In the genomic region with DNA sequence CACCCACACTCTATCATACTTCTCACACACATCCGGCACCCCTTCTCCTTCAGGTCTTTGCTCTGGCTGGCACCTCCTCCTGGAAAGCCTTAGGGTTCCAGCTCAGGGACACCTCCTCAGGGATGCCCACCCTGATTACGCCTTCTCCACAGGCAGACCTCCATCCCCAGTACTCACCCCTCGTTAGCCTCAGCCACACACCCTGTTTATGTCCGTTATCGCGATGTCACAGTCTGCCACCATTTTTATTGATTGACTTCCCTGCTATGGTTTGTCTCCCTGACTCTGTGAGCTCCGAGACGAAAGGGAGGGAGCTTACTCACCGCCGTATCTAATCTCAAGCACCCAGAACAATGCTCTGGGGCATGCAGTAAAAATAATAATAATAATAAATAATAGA, we compare ENCODE assay signal across 1 cellular context.
A peak's percentile ranks its signal among the peaks of the same experiment; 100 is the strongest.
TF ChIP-seq lines count a peak whose summit lies in the region.

No MANE protein-coding gene starts in this region.

TF ChIP-seq in K562, 482 proteins besides CTCF, POLR2A, EP300 and RAD21 (continued from another document and continues in another):
- TF ChIP-seq, protein P1, sequence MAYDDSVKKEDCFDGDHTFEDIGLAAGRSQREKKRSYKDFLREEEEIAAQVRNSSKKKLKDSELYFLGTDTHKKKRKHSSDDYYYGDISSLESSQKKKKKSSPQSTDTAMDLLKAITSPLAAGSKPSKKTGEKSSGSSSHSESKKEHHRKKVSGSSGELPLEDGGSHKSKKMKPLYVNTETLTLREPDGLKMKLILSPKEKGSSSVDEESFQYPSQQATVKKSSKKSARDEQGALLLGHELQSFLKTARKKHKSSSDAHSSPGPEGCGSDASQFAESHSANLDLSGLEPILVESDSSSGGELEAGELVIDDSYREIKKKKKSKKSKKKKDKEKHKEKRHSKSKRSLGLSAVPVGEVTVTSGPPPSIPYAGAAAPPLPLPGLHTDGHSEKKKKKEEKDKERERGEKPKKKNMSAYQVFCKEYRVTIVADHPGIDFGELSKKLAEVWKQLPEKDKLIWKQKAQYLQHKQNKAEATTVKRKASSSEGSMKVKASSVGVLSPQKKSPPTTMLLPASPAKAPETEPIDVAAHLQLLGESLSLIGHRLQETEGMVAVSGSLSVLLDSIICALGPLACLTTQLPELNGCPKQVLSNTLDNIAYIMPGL (CRISPR knock-in tag; IDR thresholded peaks at IDR 0.05): no peak
- TF ChIP-seq ZNF316 (IDR thresholded peaks at IDR 0.05) (no peak), SMARCA4 (IDR thresholded peaks at IDR 0.05) (peak; percentile 85), ZNF436 (CRISPR knock-in tag; IDR thresholded peaks at IDR 0.05) (peak; percentile 98), FOSL1 (tag; conservative IDR thresholded peaks at IDR 0.05) (peak; percentile 87), ZNF589 (CRISPR knock-in tag; IDR thresholded peaks at IDR 0.05; ENCODE audit: low read depth) (no peak), ZNF239 (CRISPR knock-in tag; IDR thresholded peaks at IDR 0.05) (no peak), JUND (IDR thresholded peaks at IDR 0.05; ENCODE audit: borderline replicate concordance, low read depth, low read length) (peak; percentile 49), JUND (tag; IDR thresholded peaks at IDR 0.05; ENCODE audit: borderline replicate concordance, low read depth, low read length) (peak; percentile 15; the same call in 1 of the 3 replicates), CBFA2T3 (IDR thresholded peaks at IDR 0.05) (peak; percentile 93), CHD4 (IDR thresholded peaks at IDR 0.05; ENCODE audit: insufficient read depth, insufficient replicate concordance, low read depth, low read length, poor library complexity, severe bottlenecking) (no peak), BCOR (IDR thresholded peaks at IDR 0.05) (peak; percentile 97), TOE1 (IDR thresholded peaks at IDR 0.05; ENCODE audit: borderline replicate concordance) (peak; percentile 35; the same call in 1 of the 2 replicates), TOE1 (CRISPR knock-in tag; IDR thresholded peaks at IDR 0.05; ENCODE audit: borderline replicate concordance, low read depth) (no peak), TAF9B (IDR thresholded peaks at IDR 0.05; ENCODE audit: partially characterized antibody) (no peak), ARID2 (IDR thresholded peaks at IDR 0.05) (no peak), TCF7 (IDR thresholded peaks at IDR 0.05; ENCODE audit: borderline replicate concordance) (no peak), PCBP1 (IDR thresholded peaks at IDR 0.05; ENCODE audit: low read depth, low read length, poor library complexity, severe bottlenecking) (no peak), CHCHD3 (CRISPR knock-in tag; IDR thresholded peaks at IDR 0.05) (no peak), ZNF583 (CRISPR knock-in tag; IDR thresholded peaks at IDR 0.05) (no peak), ZNF146 (CRISPR knock-in tag; IDR thresholded peaks at IDR 0.05; ENCODE audit: unreplicated experiment) (no peak), FIP1L1 (IDR thresholded peaks at IDR 0.05; ENCODE audit: low read depth, low read length, poor library complexity, severe bottlenecking) (no peak), ZNF224 (CRISPR knock-in tag; IDR thresholded peaks at IDR 0.05) (no peak), CBFB (CRISPR knock-in tag; IDR thresholded peaks at IDR 0.05) (no peak), ZNF324 (CRISPR knock-in tag; IDR thresholded peaks at IDR 0.05) (no peak), CC2D1A (IDR thresholded peaks at IDR 0.05) (peak; percentile 61; the same call in 1 of the 2 replicates), CREBBP (IDR thresholded peaks at IDR 0.05; ENCODE audit: low read depth, low read length) (no peak)
- TF ChIP-seq, protein P2, sequence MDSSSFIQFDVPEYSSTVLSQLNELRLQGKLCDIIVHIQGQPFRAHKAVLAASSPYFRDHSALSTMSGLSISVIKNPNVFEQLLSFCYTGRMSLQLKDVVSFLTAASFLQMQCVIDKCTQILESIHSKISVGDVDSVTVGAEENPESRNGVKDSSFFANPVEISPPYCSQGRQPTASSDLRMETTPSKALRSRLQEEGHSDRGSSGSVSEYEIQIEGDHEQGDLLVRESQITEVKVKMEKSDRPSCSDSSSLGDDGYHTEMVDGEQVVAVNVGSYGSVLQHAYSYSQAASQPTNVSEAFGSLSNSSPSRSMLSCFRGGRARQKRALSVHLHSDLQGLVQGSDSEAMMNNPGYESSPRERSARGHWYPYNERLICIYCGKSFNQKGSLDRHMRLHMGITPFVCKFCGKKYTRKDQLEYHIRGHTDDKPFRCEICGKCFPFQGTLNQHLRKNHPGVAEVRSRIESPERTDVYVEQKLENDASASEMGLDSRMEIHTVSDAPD (CRISPR knock-in tag; IDR thresholded peaks at IDR 0.05): no peak
- TF ChIP-seq, protein P3, sequence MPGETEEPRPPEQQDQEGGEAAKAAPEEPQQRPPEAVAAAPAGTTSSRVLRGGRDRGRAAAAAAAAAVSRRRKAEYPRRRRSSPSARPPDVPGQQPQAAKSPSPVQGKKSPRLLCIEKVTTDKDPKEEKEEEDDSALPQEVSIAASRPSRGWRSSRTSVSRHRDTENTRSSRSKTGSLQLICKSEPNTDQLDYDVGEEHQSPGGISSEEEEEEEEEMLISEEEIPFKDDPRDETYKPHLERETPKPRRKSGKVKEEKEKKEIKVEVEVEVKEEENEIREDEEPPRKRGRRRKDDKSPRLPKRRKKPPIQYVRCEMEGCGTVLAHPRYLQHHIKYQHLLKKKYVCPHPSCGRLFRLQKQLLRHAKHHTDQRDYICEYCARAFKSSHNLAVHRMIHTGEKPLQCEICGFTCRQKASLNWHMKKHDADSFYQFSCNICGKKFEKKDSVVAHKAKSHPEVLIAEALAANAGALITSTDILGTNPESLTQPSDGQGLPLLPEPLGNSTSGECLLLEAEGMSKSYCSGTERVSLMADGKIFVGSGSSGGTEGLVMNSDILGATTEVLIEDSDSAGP (CRISPR knock-in tag; IDR thresholded peaks at IDR 0.05): no peak
- TF ChIP-seq, protein P4, sequence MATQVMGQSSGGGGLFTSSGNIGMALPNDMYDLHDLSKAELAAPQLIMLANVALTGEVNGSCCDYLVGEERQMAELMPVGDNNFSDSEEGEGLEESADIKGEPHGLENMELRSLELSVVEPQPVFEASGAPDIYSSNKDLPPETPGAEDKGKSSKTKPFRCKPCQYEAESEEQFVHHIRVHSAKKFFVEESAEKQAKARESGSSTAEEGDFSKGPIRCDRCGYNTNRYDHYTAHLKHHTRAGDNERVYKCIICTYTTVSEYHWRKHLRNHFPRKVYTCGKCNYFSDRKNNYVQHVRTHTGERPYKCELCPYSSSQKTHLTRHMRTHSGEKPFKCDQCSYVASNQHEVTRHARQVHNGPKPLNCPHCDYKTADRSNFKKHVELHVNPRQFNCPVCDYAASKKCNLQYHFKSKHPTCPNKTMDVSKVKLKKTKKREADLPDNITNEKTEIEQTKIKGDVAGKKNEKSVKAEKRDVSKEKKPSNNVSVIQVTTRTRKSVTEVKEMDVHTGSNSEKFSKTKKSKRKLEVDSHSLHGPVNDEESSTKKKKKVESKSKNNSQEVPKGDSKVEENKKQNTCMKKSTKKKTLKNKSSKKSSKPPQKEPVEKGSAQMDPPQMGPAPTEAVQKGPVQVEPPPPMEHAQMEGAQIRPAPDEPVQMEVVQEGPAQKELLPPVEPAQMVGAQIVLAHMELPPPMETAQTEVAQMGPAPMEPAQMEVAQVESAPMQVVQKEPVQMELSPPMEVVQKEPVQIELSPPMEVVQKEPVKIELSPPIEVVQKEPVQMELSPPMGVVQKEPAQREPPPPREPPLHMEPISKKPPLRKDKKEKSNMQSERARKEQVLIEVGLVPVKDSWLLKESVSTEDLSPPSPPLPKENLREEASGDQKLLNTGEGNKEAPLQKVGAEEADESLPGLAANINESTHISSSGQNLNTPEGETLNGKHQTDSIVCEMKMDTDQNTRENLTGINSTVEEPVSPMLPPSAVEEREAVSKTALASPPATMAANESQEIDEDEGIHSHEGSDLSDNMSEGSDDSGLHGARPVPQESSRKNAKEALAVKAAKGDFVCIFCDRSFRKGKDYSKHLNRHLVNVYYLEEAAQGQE (CRISPR knock-in tag; IDR thresholded peaks at IDR 0.05; ENCODE audit: low read depth): no peak
- TF ChIP-seq, protein P5, sequence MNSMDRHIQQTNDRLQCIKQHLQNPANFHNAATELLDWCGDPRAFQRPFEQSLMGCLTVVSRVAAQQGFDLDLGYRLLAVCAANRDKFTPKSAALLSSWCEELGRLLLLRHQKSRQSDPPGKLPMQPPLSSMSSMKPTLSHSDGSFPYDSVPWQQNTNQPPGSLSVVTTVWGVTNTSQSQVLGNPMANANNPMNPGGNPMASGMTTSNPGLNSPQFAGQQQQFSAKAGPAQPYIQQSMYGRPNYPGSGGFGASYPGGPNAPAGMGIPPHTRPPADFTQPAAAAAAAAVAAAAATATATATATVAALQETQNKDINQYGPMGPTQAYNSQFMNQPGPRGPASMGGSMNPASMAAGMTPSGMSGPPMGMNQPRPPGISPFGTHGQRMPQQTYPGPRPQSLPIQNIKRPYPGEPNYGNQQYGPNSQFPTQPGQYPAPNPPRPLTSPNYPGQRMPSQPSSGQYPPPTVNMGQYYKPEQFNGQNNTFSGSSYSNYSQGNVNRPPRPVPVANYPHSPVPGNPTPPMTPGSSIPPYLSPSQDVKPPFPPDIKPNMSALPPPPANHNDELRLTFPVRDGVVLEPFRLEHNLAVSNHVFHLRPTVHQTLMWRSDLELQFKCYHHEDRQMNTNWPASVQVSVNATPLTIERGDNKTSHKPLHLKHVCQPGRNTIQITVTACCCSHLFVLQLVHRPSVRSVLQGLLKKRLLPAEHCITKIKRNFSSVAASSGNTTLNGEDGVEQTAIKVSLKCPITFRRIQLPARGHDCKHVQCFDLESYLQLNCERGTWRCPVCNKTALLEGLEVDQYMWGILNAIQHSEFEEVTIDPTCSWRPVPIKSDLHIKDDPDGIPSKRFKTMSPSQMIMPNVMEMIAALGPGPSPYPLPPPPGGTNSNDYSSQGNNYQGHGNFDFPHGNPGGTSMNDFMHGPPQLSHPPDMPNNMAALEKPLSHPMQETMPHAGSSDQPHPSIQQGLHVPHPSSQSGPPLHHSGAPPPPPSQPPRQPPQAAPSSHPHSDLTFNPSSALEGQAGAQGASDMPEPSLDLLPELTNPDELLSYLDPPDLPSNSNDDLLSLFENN (IDR thresholded peaks at IDR 0.05; ENCODE audit: low read depth in 2 of 2, low read length in 2 of 2): no peak
- TF ChIP-seq, protein P6, sequence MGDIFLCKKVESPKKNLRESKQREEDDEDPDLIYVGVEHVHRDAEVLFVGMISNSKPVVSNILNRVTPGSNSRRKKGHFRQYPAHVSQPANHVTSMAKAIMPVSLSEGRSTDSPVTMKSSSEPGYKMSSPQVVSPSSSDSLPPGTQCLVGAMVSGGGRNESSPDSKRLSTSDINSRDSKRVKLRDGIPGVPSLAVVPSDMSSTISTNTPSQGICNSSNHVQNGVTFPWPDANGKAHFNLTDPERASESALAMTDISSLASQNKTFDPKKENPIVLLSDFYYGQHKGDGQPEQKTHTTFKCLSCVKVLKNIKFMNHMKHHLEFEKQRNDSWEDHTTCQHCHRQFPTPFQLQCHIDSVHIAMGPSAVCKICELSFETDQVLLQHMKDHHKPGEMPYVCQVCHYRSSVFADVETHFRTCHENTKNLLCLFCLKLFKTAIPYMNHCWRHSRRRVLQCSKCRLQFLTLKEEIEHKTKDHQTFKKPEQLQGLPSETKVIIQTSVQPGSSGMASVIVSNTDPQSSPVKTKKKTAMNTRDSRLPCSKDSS (IDR thresholded peaks at IDR 0.05; ENCODE audit: low read depth, partially characterized antibody): no peak
- TF ChIP-seq, protein P7, sequence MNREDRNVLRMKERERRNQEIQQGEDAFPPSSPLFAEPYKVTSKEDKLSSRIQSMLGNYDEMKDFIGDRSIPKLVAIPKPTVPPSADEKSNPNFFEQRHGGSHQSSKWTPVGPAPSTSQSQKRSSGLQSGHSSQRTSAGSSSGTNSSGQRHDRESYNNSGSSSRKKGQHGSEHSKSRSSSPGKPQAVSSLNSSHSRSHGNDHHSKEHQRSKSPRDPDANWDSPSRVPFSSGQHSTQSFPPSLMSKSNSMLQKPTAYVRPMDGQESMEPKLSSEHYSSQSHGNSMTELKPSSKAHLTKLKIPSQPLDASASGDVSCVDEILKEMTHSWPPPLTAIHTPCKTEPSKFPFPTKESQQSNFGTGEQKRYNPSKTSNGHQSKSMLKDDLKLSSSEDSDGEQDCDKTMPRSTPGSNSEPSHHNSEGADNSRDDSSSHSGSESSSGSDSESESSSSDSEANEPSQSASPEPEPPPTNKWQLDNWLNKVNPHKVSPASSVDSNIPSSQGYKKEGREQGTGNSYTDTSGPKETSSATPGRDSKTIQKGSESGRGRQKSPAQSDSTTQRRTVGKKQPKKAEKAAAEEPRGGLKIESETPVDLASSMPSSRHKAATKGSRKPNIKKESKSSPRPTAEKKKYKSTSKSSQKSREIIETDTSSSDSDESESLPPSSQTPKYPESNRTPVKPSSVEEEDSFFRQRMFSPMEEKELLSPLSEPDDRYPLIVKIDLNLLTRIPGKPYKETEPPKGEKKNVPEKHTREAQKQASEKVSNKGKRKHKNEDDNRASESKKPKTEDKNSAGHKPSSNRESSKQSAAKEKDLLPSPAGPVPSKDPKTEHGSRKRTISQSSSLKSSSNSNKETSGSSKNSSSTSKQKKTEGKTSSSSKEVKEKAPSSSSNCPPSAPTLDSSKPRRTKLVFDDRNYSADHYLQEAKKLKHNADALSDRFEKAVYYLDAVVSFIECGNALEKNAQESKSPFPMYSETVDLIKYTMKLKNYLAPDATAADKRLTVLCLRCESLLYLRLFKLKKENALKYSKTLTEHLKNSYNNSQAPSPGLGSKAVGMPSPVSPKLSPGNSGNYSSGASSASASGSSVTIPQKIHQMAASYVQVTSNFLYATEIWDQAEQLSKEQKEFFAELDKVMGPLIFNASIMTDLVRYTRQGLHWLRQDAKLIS (CRISPR knock-in tag; IDR thresholded peaks at IDR 0.05): no peak
